9 cellular contexts compared by ENCODE assay signal in the genomic region with DNA sequence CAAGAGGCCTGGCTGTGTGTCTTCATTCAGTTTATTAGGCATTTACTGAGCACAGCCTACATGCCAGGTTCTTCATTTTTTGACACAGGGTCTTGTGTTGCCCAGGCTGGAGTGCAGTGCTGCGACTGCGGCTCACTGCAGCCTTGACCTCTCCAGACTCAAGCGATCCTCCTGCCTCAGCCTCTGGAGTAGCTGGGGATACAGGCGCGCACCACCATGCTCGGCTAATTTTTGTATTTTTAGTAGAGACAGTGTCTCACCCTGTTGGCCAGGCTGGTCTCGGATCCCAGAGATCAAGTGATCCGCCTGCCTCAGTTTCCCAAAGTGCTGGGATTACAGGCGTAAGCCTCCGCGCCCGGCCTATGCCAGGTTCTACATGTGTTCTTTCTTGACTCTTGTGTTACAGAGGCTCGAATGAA. TPM values are rescaled to one million over a fixed set of nuclear protein-coding genes. Genes with fewer than 3 reads are reported as not detected.
A peak's percentile ranks its signal among the peaks of the same experiment; 100 is the strongest.
DNase-seq lines count a peak whose midpoint lies in the region; ATAC-seq, FAIRE-seq and TF ChIP-seq lines count a peak whose summit lies in the region.
"Had no signal": no experiment of that assay in that cellular context is flagged by ENCODE, and none has a peak within 500 bp of the region (broad histone marks: within the 10 kb centered on the region; RNA-seq: fewer than 3 reads in every experiment).

No MANE protein-coding gene starts in this region.

- no peaks in the 10 kb centered on the region for H3K9me3 Mint-ChIP-seq in effector memory CD8-positive, alpha-beta T cell

- H3F3A ChIP-seq in MM.1S (ENCODE audit: insufficient read depth, low read length) (no peaks in the 10 kb centered on the region), neural cell (ENCODE audit: insufficient read depth, low read length, poor library complexity, severe bottlenecking) (no peaks in the 10 kb centered on the region)

- peak overlapping the region; percentile 86 to 96 for H3K4me3 Mint-ChIP-seq in effector memory CD8-positive, alpha-beta T cell

- H3K4me1 ChIP-seq in BE2C (peaks cover 6% of the 10 kb centered on the region), MM.1S (ENCODE audit: low read length) (peaks cover 11% of the 10 kb centered on the region)

- H3K27ac Mint-ChIP-seq in effector memory CD8-positive, alpha-beta T cell = peak overlapping the region; percentile 71 to 90

- H3K9ac ChIP-seq in MM.1S (ENCODE audit: low read length) = peak overlapping the region; percentile 65; the same call in 1 of the 2 replicates
- peak overlapping the region; percentile 89 for H3K9ac ChIP-seq in neural cell (ENCODE audit: low read length)

- H3K79me2 ChIP-seq in MM.1S (ENCODE audit: low read length) (peaks cover 32% of the 10 kb centered on the region), neural cell (replicated peaks; ENCODE audit: insufficient read depth, low read length) (peaks cover 26% of the 10 kb centered on the region)

- H3K27me3 ChIP-seq in BE2C (peaks cover 3% of the 10 kb centered on the region), MM.1S (replicated peaks; ENCODE audit: insufficient read depth, low read length) (no peaks in the 10 kb centered on the region), neural cell (ENCODE audit: insufficient read depth, low read depth, low read length) (no peaks in the 10 kb centered on the region)

- H3K36me3 Mint-ChIP-seq in effector memory CD8-positive, alpha-beta T cell (ENCODE audit: insufficient read depth) = peaks cover 13% of the 10 kb centered on the region

- no peak for ATAC-seq in effector memory CD8-positive, alpha-beta T cell (replicated peaks)
- ATAC-seq in GM18873 (IDR thresholded peaks at IDR 0.05; ENCODE audit: low FRiP score, unreplicated experiment) (no peak), GM21381 (IDR thresholded peaks at IDR 0.05; ENCODE audit: unreplicated experiment) (no peak)

- H3K9me3 ChIP-seq in BE2C = no peaks in the 10 kb centered on the region
- no peaks in the 10 kb centered on the region for H3K9me3 ChIP-seq in MM.1S (replicated peaks; ENCODE audit: insufficient read depth, low read length)
- H3K9me3 ChIP-seq in neural cell (ENCODE audit: low read length) = no peaks in the 10 kb centered on the region

- TF ChIP-seq RAD21 in neural cell (conservative IDR thresholded peaks at IDR 0.05) = no peak

- no peaks in the 10 kb centered on the region for H3K36me3 ChIP-seq in BE2C
- no peaks in the 10 kb centered on the region for H3K36me3 ChIP-seq in MM.1S (replicated peaks; ENCODE audit: insufficient read depth, low read length)
- no peaks in the 10 kb centered on the region for H3K36me3 ChIP-seq in neural cell (ENCODE audit: insufficient read depth, low read length)

- H2AFZ ChIP-seq in MM.1S (ENCODE audit: low read length) (peak overlapping the region; percentile 97), neural cell (ENCODE audit: low read depth, low read length) (peak overlapping the region; percentile 88)

- H3K9me2 ChIP-seq in MM.1S (replicated peaks; ENCODE audit: insufficient read depth, low read length) (no peaks in the 10 kb centered on the region), neural cell (ENCODE audit: insufficient read depth, low read length) (no peaks in the 10 kb centered on the region)

- no peak for TF ChIP-seq EP300 in neural cell (conservative IDR thresholded peaks at IDR 0.05; ENCODE audit: poor library complexity, severe bottlenecking)

- peak overlapping the region; percentile 73 for H3K4me3 ChIP-seq in BE2C (ENCODE audit: low read depth, low read length)
- peak overlapping the region; percentile 96 for H3K4me3 ChIP-seq in MM.1S (ENCODE audit: low read length)
- peak overlapping the region; percentile 97 for H3K4me3 ChIP-seq in neural cell (ENCODE audit: low read length)

- peaks cover 11 to 15% of the 10 kb centered on the region in 2 donors for H3K27me3 Mint-ChIP-seq in effector memory CD8-positive, alpha-beta T cell

- TF ChIP-seq CTCF in BE2C (IDR thresholded peaks at IDR 0.05; ENCODE audit: low read depth, low read length) = no peak
- TF ChIP-seq CTCF in MM.1S (IDR thresholded peaks at IDR 0.05; ENCODE audit: low read length) = no peak
- TF ChIP-seq CTCF in neural cell (IDR thresholded peaks at IDR 0.05; ENCODE audit: poor library complexity, severe bottlenecking) = no peak

- DNase-seq in BE2C (no peak), MM.1S (no peak), activated gamma-delta T cell (lab: John Stamatoyannopoulos, UW) (no peak), RCC 7860 (ENCODE audit: low spot score) (no peak)
- no peak for DNase-seq in effector memory CD8-positive, alpha-beta T cell

- FAIRE-seq in RCC 7860 (lab: Jason Lieb, UNC) = no peak
- FAIRE-seq: islet of Langerhans had no signal

- H3K27ac ChIP-seq in MM.1S (ENCODE audit: low read length) = no peak overlapping the region
- peak overlapping the region; percentile 86 for H3K27ac ChIP-seq in neural cell (ENCODE audit: low read length)

- H3K4me2 ChIP-seq in MM.1S (ENCODE audit: low read depth, low read length) (peak overlapping the region; percentile 69), neural cell (ENCODE audit: low read length) (peak overlapping the region; percentile 68)

- no peaks in the 10 kb centered on the region for H4K20me1 ChIP-seq in MM.1S (ENCODE audit: insufficient read depth, low read length)
- H4K20me1 ChIP-seq in neural cell (ENCODE audit: insufficient read depth) = no peaks in the 10 kb centered on the region

- peaks cover 35 to 36% of the 10 kb centered on the region in 2 donors for H3K4me1 Mint-ChIP-seq in effector memory CD8-positive, alpha-beta T cell (ENCODE audit: low read depth in 2 of 2)

TF ChIP-seq in neural cell, 6 proteins besides CTCF, POLR2A, EP300 and RAD21:
- TF ChIP-seq SMC3 (conservative IDR thresholded peaks at IDR 0.05; ENCODE audit: poor library complexity) = no peak
- no peak for TF ChIP-seq POLR2AphosphoS5 (IDR thresholded peaks at IDR 0.05)
- TF ChIP-seq, protein P1, sequence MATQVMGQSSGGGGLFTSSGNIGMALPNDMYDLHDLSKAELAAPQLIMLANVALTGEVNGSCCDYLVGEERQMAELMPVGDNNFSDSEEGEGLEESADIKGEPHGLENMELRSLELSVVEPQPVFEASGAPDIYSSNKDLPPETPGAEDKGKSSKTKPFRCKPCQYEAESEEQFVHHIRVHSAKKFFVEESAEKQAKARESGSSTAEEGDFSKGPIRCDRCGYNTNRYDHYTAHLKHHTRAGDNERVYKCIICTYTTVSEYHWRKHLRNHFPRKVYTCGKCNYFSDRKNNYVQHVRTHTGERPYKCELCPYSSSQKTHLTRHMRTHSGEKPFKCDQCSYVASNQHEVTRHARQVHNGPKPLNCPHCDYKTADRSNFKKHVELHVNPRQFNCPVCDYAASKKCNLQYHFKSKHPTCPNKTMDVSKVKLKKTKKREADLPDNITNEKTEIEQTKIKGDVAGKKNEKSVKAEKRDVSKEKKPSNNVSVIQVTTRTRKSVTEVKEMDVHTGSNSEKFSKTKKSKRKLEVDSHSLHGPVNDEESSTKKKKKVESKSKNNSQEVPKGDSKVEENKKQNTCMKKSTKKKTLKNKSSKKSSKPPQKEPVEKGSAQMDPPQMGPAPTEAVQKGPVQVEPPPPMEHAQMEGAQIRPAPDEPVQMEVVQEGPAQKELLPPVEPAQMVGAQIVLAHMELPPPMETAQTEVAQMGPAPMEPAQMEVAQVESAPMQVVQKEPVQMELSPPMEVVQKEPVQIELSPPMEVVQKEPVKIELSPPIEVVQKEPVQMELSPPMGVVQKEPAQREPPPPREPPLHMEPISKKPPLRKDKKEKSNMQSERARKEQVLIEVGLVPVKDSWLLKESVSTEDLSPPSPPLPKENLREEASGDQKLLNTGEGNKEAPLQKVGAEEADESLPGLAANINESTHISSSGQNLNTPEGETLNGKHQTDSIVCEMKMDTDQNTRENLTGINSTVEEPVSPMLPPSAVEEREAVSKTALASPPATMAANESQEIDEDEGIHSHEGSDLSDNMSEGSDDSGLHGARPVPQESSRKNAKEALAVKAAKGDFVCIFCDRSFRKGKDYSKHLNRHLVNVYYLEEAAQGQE (IDR thresholded peaks at IDR 0.05; ENCODE audit: borderline replicate concordance) = no peak
- no peak for TF ChIP-seq TAF1 (IDR thresholded peaks at IDR 0.05; ENCODE audit: low read depth)
- TF ChIP-seq MXI1 (conservative IDR thresholded peaks at IDR 0.05; ENCODE audit: poor library complexity, severe bottlenecking) = no peak
- no peak for TF ChIP-seq EZH2 (IDR thresholded peaks at IDR 0.05; ENCODE audit: borderline replicate concordance, insufficient read depth, low read length, poor library complexity, severe bottlenecking)

RNA-seq across cellular contexts. Expression of a gene that starts 0.6 kb away (rescaled TPM):
- 20.9 TPM for polyA plus RNA-seq in BE2C (2012; ENCODE audit: insufficient read depth, insufficient read length, low read depth)
- 27.5 and 29.0 TPM in 2 replicates for polyA plus RNA-seq in neural cell
- polyA minus RNA-seq in neural cell = 83.8 and 94.8 TPM in 2 replicates
